ENCODE assay signal across 17 cellular contexts in genomic region chr22:18101536-18101935, GRCh38.
"Had no signal": no experiment of that assay in that cellular context is flagged by ENCODE, and none has a peak within 500 bp of the region (broad histone marks: within the 10 kb centered on the region; RNA-seq: fewer than 3 reads in every experiment).

No MANE protein-coding gene starts in this region.

- H3K27ac ChIP-seq: epithelial cell of prostate, prostate gland, sigmoid colon, testis had no signal

- H3K27me3 ChIP-seq: testis had no signal

- H3K36me3 ChIP-seq: prostate gland had no signal

- H3K27ac Mint-ChIP-seq: naive thymus-derived CD8-positive, alpha-beta T cell; T-helper 2 cell treated with Interferon-gamma antibody and Interleukin-4, amounts not matched to agents 5 μg/mL and 100 μg/mL, for 36 hours had no signal

- ATAC-seq: activated CD4-positive, CD25-positive, alpha-beta regulatory T cell treated with anti-CD3 and anti-CD28 coated beads, Interleukin-2, amount 50 U/mL, for 24 hours; naive thymus-derived CD8-positive, alpha-beta T cell; stimulated activated naive CD8-positive, alpha-beta T cell treated with anti-CD3 and anti-CD28 coated beads, Interleukin-15, Interleukin-2, amounts not matched to agents 100 U/mL and 50 U/mL, for 24 hours had no signal

- H3K4me1 ChIP-seq: prostate gland, sigmoid colon, testis had no signal

- H3K9me3 ChIP-seq: prostate gland, sigmoid colon, testis had no signal

- H3K4me3 Mint-ChIP-seq: naive thymus-derived CD8-positive, alpha-beta T cell; T-helper 2 cell treated with Interferon-gamma antibody and Interleukin-4, amounts not matched to agents 5 μg/mL and 100 μg/mL, for 36 hours had no signal

- DNase-seq: activated CD4-positive, alpha-beta T cell treated with anti-CD3 and anti-CD28 coated beads, Interleukin-2, amount 50 U/mL, for 48 hours; activated naive CD4-positive, alpha-beta T cell treated with Interleukin-2 at 50 U/mL for 16 hours; central memory CD4-positive, alpha-beta T cell; cortex of kidney; effector CD8-positive, alpha-beta T cell; hippocampal formation; sigmoid colon; stimulated activated CD4-positive, alpha-beta T cell treated with anti-CD3 and anti-CD28 coated beads, Interleukin-12 subunit alpha, Interleukin-12 subunit beta, amount 100 ng/mL, for 4 hours; stimulated activated naive CD8-positive, alpha-beta T cell treated with anti-CD3 and anti-CD28 coated beads, Interleukin-15, Interleukin-2, amounts not matched to agents 100 U/mL and 50 U/mL, for 24 hours; SW 1271; testis had no signal

- H3K4me3 ChIP-seq: lung, prostate gland, sigmoid colon, testis had no signal
